2 cellular contexts compared by ENCODE assay signal in genomic region chr2:144715992-144716391, GRCh38.
TF ChIP-seq lines count a peak whose summit lies in the region.

No MANE protein-coding gene starts in this region.

TF ChIP-seq in HepG2, 621 proteins besides CTCF, POLR2A, EP300 and RAD21 (continued from another document):
- TF ChIP-seq ZNF710 (CRISPR knock-in tag; IDR thresholded peaks at IDR 0.05; ENCODE audit: borderline replicate concordance) = no peak
- no peak for TF ChIP-seq REPIN1 (CRISPR knock-in tag; IDR thresholded peaks at IDR 0.05; ENCODE audit: borderline replicate concordance, low read depth)
- TF ChIP-seq PCBP2 (optimal IDR thresholded peaks at IDR 0.05; ENCODE audit: low read depth, low read length, poor library complexity, severe bottlenecking) = no peak
- TF ChIP-seq SCMH1 (CRISPR knock-in tag; IDR thresholded peaks at IDR 0.05; ENCODE audit: borderline replicate concordance) = no peak
- TF ChIP-seq ZBTB3 (CRISPR knock-in tag; IDR thresholded peaks at IDR 0.05; ENCODE audit: borderline replicate concordance, low read depth) = no peak
- peak; percentile 66 for TF ChIP-seq ATF7 (IDR thresholded peaks at IDR 0.05)
- TF ChIP-seq ATF7 (CRISPR knock-in tag; IDR thresholded peaks at IDR 0.05) = no peak
- TF ChIP-seq TRAFD1 (CRISPR knock-in tag; IDR thresholded peaks at IDR 0.05; ENCODE audit: borderline replicate concordance) = no peak
TF ChIP-seq in HepG2: peak in this region for 1.

TF ChIP-seq in K562, 482 proteins besides CTCF, POLR2A, EP300 and RAD21 (continued from another document and continues in another):
- TF ChIP-seq FOXO4 (CRISPR knock-in tag; IDR thresholded peaks at IDR 0.05) (no peak), ESRRB (CRISPR knock-in tag; IDR thresholded peaks at IDR 0.05; ENCODE audit: borderline replicate concordance) (no peak), ZNF668 (CRISPR knock-in tag; IDR thresholded peaks at IDR 0.05) (no peak), ZBTB26 (CRISPR knock-in tag; IDR thresholded peaks at IDR 0.05) (no peak), RERE (CRISPR knock-in tag; IDR thresholded peaks at IDR 0.05; ENCODE audit: borderline replicate concordance) (no peak), BRCA1 (IDR thresholded peaks at IDR 0.05) (no peak), BRCA1 (CRISPR knock-in tag; IDR thresholded peaks at IDR 0.05) (no peak), E2F3 (CRISPR knock-in tag; IDR thresholded peaks at IDR 0.05) (no peak), BMI1 (IDR thresholded peaks at IDR 0.05; ENCODE audit: low read length) (no peak), ILK (tag; IDR thresholded peaks at IDR 0.05; ENCODE audit: borderline replicate concordance, low read depth) (no peak), ZBTB43 (CRISPR knock-in tag; IDR thresholded peaks at IDR 0.05) (no peak), MCM7 (IDR thresholded peaks at IDR 0.05) (no peak), JUND (IDR thresholded peaks at IDR 0.05; ENCODE audit: borderline replicate concordance, low read depth, low read length) (peak; percentile 67; the same call in 1 of the 2 replicates), JUND (tag; IDR thresholded peaks at IDR 0.05; ENCODE audit: borderline replicate concordance, low read depth, low read length) (peak; percentile 86; the same call in 2 of the 3 replicates), ZNF830 (CRISPR knock-in tag; IDR thresholded peaks at IDR 0.05) (no peak), CEBPB (tag; IDR thresholded peaks at IDR 0.05) (peak; percentile 90), KLF6 (CRISPR knock-in tag; IDR thresholded peaks at IDR 0.05; ENCODE audit: borderline replicate concordance) (no peak; the same call in 1 of the 2 replicates), NR2F6 (CRISPR knock-in tag; IDR thresholded peaks at IDR 0.05) (no peak), UBTF (IDR thresholded peaks at IDR 0.05; ENCODE audit: borderline replicate concordance in 1 of 2, low read depth in 2 of 2, low read length in 2 of 2) (no peak), MAFG (tag; conservative IDR thresholded peaks at IDR 0.05) (peak; percentile 65), HOXB6 (CRISPR knock-in tag; IDR thresholded peaks at IDR 0.05; ENCODE audit: borderline replicate concordance) (no peak), KDM1A (IDR thresholded peaks at IDR 0.05) (no peak), BACH1 (tag; IDR thresholded peaks at IDR 0.05) (peak; percentile 58; the same call in 1 of the 2 replicates), ATF2 (CRISPR knock-in tag; IDR thresholded peaks at IDR 0.05) (no peak), NFE2 (IDR thresholded peaks at IDR 0.05; ENCODE audit: low read depth) (peak; percentile 68), PHB2 (IDR thresholded peaks at IDR 0.05; ENCODE audit: low read depth) (no peak), ZZZ3 (IDR thresholded peaks at IDR 0.05) (no peak), KDM5B (IDR thresholded peaks at IDR 0.05; ENCODE audit: insufficient replicate concordance, low read depth, low read length) (no peak), ZNF507 (tag; conservative IDR thresholded peaks at IDR 0.05) (no peak), ZNF316 (IDR thresholded peaks at IDR 0.05) (no peak), NCOA1 (IDR thresholded peaks at IDR 0.05; ENCODE audit: low read depth) (no peak), ZNF398 (CRISPR knock-in tag; IDR thresholded peaks at IDR 0.05) (no peak), PKNOX1 (IDR thresholded peaks at IDR 0.05) (no peak), ZKSCAN3 (CRISPR knock-in tag; IDR thresholded peaks at IDR 0.05) (no peak), PRPF4 (IDR thresholded peaks at IDR 0.05; ENCODE audit: insufficient read depth, low read depth, low read length, poor library complexity, severe bottlenecking) (no peak), ZNF511 (CRISPR knock-in tag; IDR thresholded peaks at IDR 0.05) (no peak), TFAM (CRISPR knock-in tag; conservative IDR thresholded peaks at IDR 0.05) (no peak), COPS2 (conservative IDR thresholded peaks at IDR 0.05) (no peak)
